Comparison of ENCODE assay signal across 9 cellular contexts in the genomic region with DNA sequence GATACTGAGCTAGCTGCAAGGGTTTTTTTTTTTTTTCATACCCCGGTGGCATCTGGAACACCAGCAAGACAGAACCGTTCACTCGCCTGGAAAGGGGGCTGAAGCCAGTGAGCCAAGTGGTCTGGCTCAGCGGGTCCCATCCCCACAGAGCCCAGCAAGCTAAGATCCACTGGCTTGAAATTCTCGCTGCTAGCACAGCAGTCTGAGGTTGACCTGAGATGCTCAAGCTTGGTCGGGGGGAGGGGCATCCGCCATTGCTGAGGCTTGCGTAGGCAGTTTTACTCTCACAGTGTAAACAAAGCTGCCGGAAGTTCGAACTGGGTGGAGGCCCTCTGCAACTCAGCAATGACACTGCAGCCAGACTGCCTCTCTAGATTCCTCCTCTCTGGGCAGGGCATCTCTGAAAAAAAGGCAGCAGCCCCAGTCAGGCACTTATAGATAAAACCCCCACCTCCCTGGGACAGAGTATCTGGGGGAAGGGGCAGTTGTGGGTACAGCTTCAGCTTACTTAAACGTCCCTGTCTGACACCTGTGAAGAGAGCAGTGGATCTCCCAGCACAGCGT. TPM values are rescaled to one million over a fixed set of nuclear protein-coding genes. Genes with fewer than 3 reads are reported as not detected.
DNase-seq lines count a peak whose midpoint lies in the region; ATAC-seq, FAIRE-seq and TF ChIP-seq lines count a peak whose summit lies in the region.
"Had no signal": no experiment of that assay in that cellular context is flagged by ENCODE, and none has a peak within 500 bp of the region (broad histone marks: within the 10 kb centered on the region; RNA-seq: fewer than 3 reads in every experiment).

No MANE protein-coding gene starts in this region.

- H3K4me2 ChIP-seq in osteoblast (ENCODE audit: insufficient read depth, low read length), result no peak overlapping the region

- no peak for FAIRE-seq in kidney (lab: Jason Lieb, UNC)

- H2AFZ ChIP-seq in osteoblast (ENCODE audit: low read length), result peak overlapping the region; percentile 44

- intact Hi-C loops in kidney (cut with DNase I), result no loop called here

- H3K27me3 ChIP-seq in effector memory CD4-positive, alpha-beta T cell (replicated peaks; ENCODE audit: control insufficient read depth, insufficient read depth, low read length, poor library complexity, severe bottlenecking), result no peaks in the 10 kb centered on the region
- no peaks in the 10 kb centered on the region for H3K27me3 ChIP-seq in osteoblast (ENCODE audit: insufficient read depth, low read length)

- H3K27ac ChIP-seq in HEK293 (ENCODE audit: extremely low read depth, low read depth, low read length), result no peak overlapping the region
- peak overlapping the region; percentile 45 for H3K27ac ChIP-seq in effector memory CD4-positive, alpha-beta T cell (ENCODE audit: insufficient read depth, low read length, poor library complexity, severe bottlenecking)
- H3K27ac ChIP-seq in osteoblast (ENCODE audit: low read depth, low read length), result no peak overlapping the region
- no peak overlapping the region for H3K27ac ChIP-seq in kidney (ENCODE audit: low read depth in 2 of 2, low read length in 2 of 2)

- H3K79me2 ChIP-seq in osteoblast (ENCODE audit: insufficient read depth, low read length), result no peaks in the 10 kb centered on the region

- H3K4me1 ChIP-seq in HEK293 (ENCODE audit: control insufficient read depth, insufficient read depth, low read length) (no peaks in the 10 kb centered on the region), osteoblast (ENCODE audit: insufficient read depth, low read length) (peaks cover 8% of the 10 kb centered on the region), kidney (ENCODE audit: control insufficient read depth in 1 of 2, insufficient read depth in 1 of 2, low read depth in 1 of 2, low read length in 2 of 2) (no peaks in the 10 kb centered on the region)
- no peaks in the 10 kb centered on the region for H3K4me1 ChIP-seq in effector memory CD4-positive, alpha-beta T cell (ENCODE audit: control insufficient read depth, insufficient read depth, low read length, poor library complexity, severe bottlenecking)

- DNase-seq in T-helper 9 cell, result peak; percentile 50
- peak; percentile 41 to 56 (median 52) for DNase-seq in effector memory CD4-positive, alpha-beta T cell
- DNase-seq in osteoblast (ENCODE audit: insufficient read length, low spot score, missing footprints), result no peak
- no peak for DNase-seq in AML-193 (lab: John Stamatoyannopoulos, UW)
- DNase-seq in kidney, result no peak
- no peak for DNase-seq in NCI-H446 (lab: John Stamatoyannopoulos, UW)

- H3K36me3 ChIP-seq in HEK293 (ENCODE audit: control insufficient read depth in 2 of 2, insufficient read depth in 1 of 2, low read length in 2 of 2), result no peaks in the 10 kb centered on the region
- no peaks in the 10 kb centered on the region for H3K36me3 ChIP-seq in effector memory CD4-positive, alpha-beta T cell (ENCODE audit: control insufficient read depth, insufficient read depth, low read length)
- no peaks in the 10 kb centered on the region for H3K36me3 ChIP-seq in osteoblast (ENCODE audit: insufficient read depth, low read length)
- H3K36me3 ChIP-seq in kidney (ENCODE audit: control insufficient read depth in 1 of 2, insufficient read depth in 2 of 2, low read length in 2 of 2), result no peaks in the 10 kb centered on the region

- H3K9ac ChIP-seq in kidney (ENCODE audit: low read length in 2 of 2), result no peak overlapping the region

- H3K4me3 ChIP-seq in HEK293 (ENCODE audit: low read depth, low read length) (no peak overlapping the region), osteoblast (ENCODE audit: insufficient read depth, low read length) (no peak overlapping the region), kidney (ENCODE audit: low read length in 2 of 2) (no peak overlapping the region)
- H3K4me3 ChIP-seq in effector memory CD4-positive, alpha-beta T cell (ENCODE audit: insufficient read depth, low read depth, low read length, poor library complexity, severe bottlenecking), result no peak overlapping the region

- POLR2A ChIA-PET in HEK293 (lab: Yijun Ruan, JAX), result no interaction called here

- no peak for ATAC-seq in GM18907 (IDR thresholded peaks at IDR 0.05; ENCODE audit: unreplicated experiment)
- ATAC-seq: Panc1 had no signal

- no peaks in the 10 kb centered on the region for H4K20me1 ChIP-seq in osteoblast (ENCODE audit: insufficient read depth, low read length)

- CTCF ChIA-PET in HEK293 (lab: Yijun Ruan, JAX), result interaction anchor here (0.7 to 1.0 kb wide), 2 partner anchors 11 to 152 kb away, joined by 3 to 4 read pairs; no protein-coding TSS in a partner anchor

- no peak for TF ChIP-seq CTCF in HEK293 (tag by site-specific recombination; IDR thresholded peaks at IDR 0.05)
- no peak for TF ChIP-seq CTCF in osteoblast (IDR thresholded peaks at IDR 0.05; ENCODE audit: extremely low read depth, low read depth, low read length)
- no peak for TF ChIP-seq CTCF in kidney (IDR thresholded peaks at IDR 0.05; ENCODE audit: borderline replicate concordance, extremely low read depth, insufficient read depth)

- H3K9me3 ChIP-seq in HEK293 (ENCODE audit: control insufficient read depth, insufficient read depth, low read depth, low read length) (no peaks in the 10 kb centered on the region), osteoblast (ENCODE audit: low read depth, low read length) (no peaks in the 10 kb centered on the region), kidney (ENCODE audit: control insufficient read depth in 1 of 2, low read length in 2 of 2) (no peaks in the 10 kb centered on the region)
- no peaks in the 10 kb centered on the region for H3K9me3 ChIP-seq in effector memory CD4-positive, alpha-beta T cell (ENCODE audit: control insufficient read depth, low read length)

TF ChIP-seq in HEK293, 187 proteins besides CTCF, POLR2A, EP300 and RAD21:
- peak; percentile 67 for TF ChIP-seq SETDB1 (IDR thresholded peaks at IDR 0.05; ENCODE audit: insufficient read length, low read length)
- no peak for TF ChIP-seq ZNF223 (tag by site-specific recombination; IDR thresholded peaks at IDR 0.05)
TF ChIP-seq in HEK293: peak in this region for 1.

RNA-seq across cellular contexts. Expression of gene MIB1, which starts 5.1 kb away (rescaled TPM):
- total RNA-seq in osteoblast, result 56.9 and 64.4 TPM in 2 replicates
- 38.6 TPM for total RNA-seq in kidney
- 4.5 TPM for polyA plus RNA-seq in kidney (ENCODE audit: insufficient read depth, low read depth, low replicate concordance)

RNA-seq across cellular contexts. Expression of gene ABHD3, which starts 31.0 kb away (rescaled TPM):
- 3.8 and 4.0 TPM in 2 replicates for total RNA-seq in osteoblast
- total RNA-seq in kidney, result 18.9 TPM
- 13.1 TPM for polyA plus RNA-seq in kidney (ENCODE audit: insufficient read depth, low read depth, low replicate concordance)

Comparison
In these comparisons a context has a peak if more than half of its experiments do, and no peak if none do; other contexts are left out.
1. DNase-seq: peak in T-helper 9 cell (single experiment) and effector memory CD4-positive, alpha-beta T cell (3 of 3); none in osteoblast (single experiment), AML-193 (0 of 2), kidney (single experiment) and NCI-H446 (0 of 2).